22 cellular contexts compared by ENCODE assay signal in the genomic region with DNA sequence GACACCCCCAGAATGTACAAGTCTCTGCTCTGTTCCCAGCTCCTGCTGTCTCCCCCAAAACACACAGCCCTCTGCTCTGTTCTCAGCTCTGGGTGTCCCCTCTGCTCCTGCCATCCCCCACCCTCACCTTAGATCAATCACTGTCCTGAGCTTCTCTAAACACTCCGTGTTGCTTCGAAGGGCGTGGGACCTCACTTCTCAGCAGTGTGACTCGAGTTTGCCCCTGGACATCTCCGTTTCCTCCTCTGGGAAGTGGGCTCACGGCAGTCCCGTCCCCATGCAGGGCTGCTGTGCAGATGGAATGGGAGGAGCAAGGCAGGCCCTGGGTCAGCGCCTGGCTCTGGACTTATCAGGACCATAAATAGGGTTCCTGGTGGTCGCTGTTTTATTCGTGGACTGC.
"Had no signal": no experiment of that assay in that cellular context is flagged by ENCODE, and none has a peak within 500 bp of the region (broad histone marks: within the 10 kb centered on the region; RNA-seq: fewer than 3 reads in every experiment).

No MANE protein-coding gene starts in this region.

- DNase-seq: activated CD8-positive, alpha-beta T cell treated with anti-CD3 and anti-CD28 coated beads, Interleukin-2, amount 10 ng/mL, durations not matched to agents 7 days and 5 days; activated effector memory CD4-positive, alpha-beta T cell treated with Interleukin-2 at 50 U/mL for 16 hours; activated naive CD4-positive, alpha-beta T cell treated with anti-CD3 and anti-CD28 coated beads for 36 hours; activated naive CD8-positive, alpha-beta T cell treated with anti-CD3 and anti-CD28 coated beads, Interleukin-2, amount 50 U/mL, for 24 hours; activated T-cell treated with anti-CD3 and anti-CD28 coated beads, Interleukin-2, amount 50 U/mL, for 4 hours; cerebellar nuclear complex; esophagus squamous epithelium; left colon; mucosa of descending colon; nephron progenitor cell; retina; stimulated activated CD4-positive, alpha-beta T cell treated with anti-CD3 and anti-CD28 coated beads, Interleukin-2, amount 100 ng/mL, for 48 hours; stimulated activated CD8-positive, alpha-beta memory T cell treated with anti-CD3 and anti-CD28 coated beads, Interleukin-4, amount 100 ng/mL, for 48 hours; stimulated activated naive CD4-positive, alpha-beta T cell; trophoblast cell; uterus had no signal

- H3K27me3 ChIP-seq: testis, uterus had no signal

- ATAC-seq: activated CD8-positive, alpha-beta T cell treated with anti-CD3 and anti-CD28 coated beads, Interleukin-2, amount 10 ng/mL, durations not matched to agents 7 days and 5 days; activated naive CD8-positive, alpha-beta T cell treated with anti-CD3 and anti-CD28 coated beads, Interleukin-2, amount 50 U/mL, for 24 hours; activated T-cell treated with anti-CD3 and anti-CD28 coated beads, Interleukin-2, amount 50 U/mL, for 4 hours; left colon; mucosa of descending colon had no signal

- H3K9me3 Mint-ChIP-seq: activated naive CD8-positive, alpha-beta T cell treated with anti-CD3 and anti-CD28 coated beads, Interleukin-2, amount 50 U/mL, for 24 hours had no signal

- H3K36me3 ChIP-seq: esophagus squamous epithelium, heart right ventricle, uterus had no signal

- H3K4me3 Mint-ChIP-seq: activated CD8-positive, alpha-beta T cell treated with anti-CD3 and anti-CD28 coated beads, Interleukin-2, amount 10 ng/mL, durations not matched to agents 7 days and 5 days; activated naive CD4-positive, alpha-beta T cell treated with anti-CD3 and anti-CD28 coated beads for 36 hours; activated naive CD8-positive, alpha-beta T cell treated with anti-CD3 and anti-CD28 coated beads, Interleukin-2, amount 50 U/mL, for 24 hours; activated T-cell treated with anti-CD3 and anti-CD28 coated beads, Interleukin-2, amount 50 U/mL, for 4 hours; endodermal cell; nephron progenitor cell; WTC11 had no signal

- H3K4me1 ChIP-seq: testis, uterus had no signal

- H3K27ac ChIP-seq: coronary artery, esophagus squamous epithelium, heart right ventricle, testis, uterus had no signal

- FAIRE-seq: TTC549 had no signal

- H3K4me3 ChIP-seq: coronary artery, esophagus squamous epithelium, heart right ventricle, mucosa of descending colon, testis, uterus had no signal

- H3K9me3 ChIP-seq: mucosa of descending colon, testis had no signal

- H3K27ac Mint-ChIP-seq: activated naive CD4-positive, alpha-beta T cell treated with anti-CD3 and anti-CD28 coated beads for 36 hours; activated naive CD8-positive, alpha-beta T cell treated with anti-CD3 and anti-CD28 coated beads, Interleukin-2, amount 50 U/mL, for 24 hours; endodermal cell; nephron progenitor cell; WTC11 had no signal
